Comparison of ENCODE assay signal across 27 cellular contexts in the genomic region with DNA sequence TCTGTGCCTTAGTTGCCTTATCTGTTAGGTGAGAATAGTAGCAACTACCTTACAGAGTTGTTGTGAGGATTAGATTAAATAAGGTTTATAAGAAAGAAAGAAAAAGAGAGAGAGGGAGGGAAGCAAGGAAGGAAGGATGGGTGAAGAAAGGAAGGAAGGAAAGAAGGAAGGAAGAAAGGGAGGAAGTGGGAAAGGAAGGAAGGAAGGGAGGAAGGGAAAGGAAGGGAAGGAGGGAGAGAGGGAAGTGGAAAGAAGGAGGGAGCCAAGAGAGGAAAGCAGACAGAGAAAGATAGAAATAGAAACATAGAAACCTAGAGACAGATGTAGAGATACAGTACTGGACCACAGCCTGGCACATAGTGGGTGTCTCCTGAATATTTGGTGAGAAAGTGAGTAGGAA.
DNase-seq lines count a peak whose midpoint lies in the region; ATAC-seq, FAIRE-seq and TF ChIP-seq lines count a peak whose summit lies in the region.
"Had no signal": no experiment of that assay in that cellular context is flagged by ENCODE, and none has a peak within 500 bp of the region (broad histone marks: within the 10 kb centered on the region; RNA-seq: fewer than 3 reads in every experiment).

No MANE protein-coding gene starts in this region.

- CTCF ChIA-PET in K562 (lab: Yijun Ruan, JAX; ENCODE audit: low intra/inter-chr PET ratio): no interaction called here

- no peaks in the 10 kb centered on the region for H3K9me1 ChIP-seq in K562 (ENCODE audit: control insufficient read depth, insufficient read depth, low read length)

- POLR2A ChIA-PET in K562 (lab: Yijun Ruan, JAX): interaction anchor here (1.3 kb wide), 1 partner anchor 8 kb away, joined by 6 read pairs; no protein-coding TSS in a partner anchor

- no peak for TF ChIP-seq EP300 in K562 (IDR thresholded peaks at IDR 0.05; ENCODE audit: low read length)

- no peak for FAIRE-seq in K562 (lab: Jason Lieb, UNC)
- FAIRE-seq: A204.1, A549 had no signal

- no peaks in the 10 kb centered on the region for H3K79me2 ChIP-seq in K562 (ENCODE audit: control insufficient read depth, insufficient read depth, low read length)

- no peak overlapping the region for H3K27ac ChIP-seq in K562 (ENCODE audit: extremely low read depth, low read depth, low read length)
- H3K27ac ChIP-seq in substantia nigra (ENCODE audit: low read depth, low read length, poor library complexity, severe bottlenecking): no peak overlapping the region
- H3K27ac ChIP-seq: 22Rv1; A549; BLaER1; BLaER1 treated with 17β-estradiol and CSF1 and Interleukin-3, amounts not matched to agents 10 nM and 100 nM; C4-2B had no signal

- no peak overlapping the region for H3K4me2 ChIP-seq in K562 (ENCODE audit: insufficient read depth, low read length)
- H3K4me2 ChIP-seq: A549; BLaER1; BLaER1 treated with 17β-estradiol and CSF1 and Interleukin-3, amounts not matched to agents 10 nM and 100 nM had no signal

- H3K4me3 ChIP-seq in K562: no peak overlapping the region
- H3K4me3 ChIP-seq: A549; BLaER1; BLaER1 treated with 17β-estradiol and CSF1 and Interleukin-3, amounts not matched to agents 10 nM and 100 nM had no signal

- no peak overlapping the region for H3K9ac ChIP-seq in K562 (ENCODE audit: insufficient read depth in 1 of 2, low read depth in 2 of 2, low read length in 2 of 2)
- H3K9ac ChIP-seq: BLaER1; BLaER1 treated with 17β-estradiol and CSF1 and Interleukin-3, amounts not matched to agents 10 nM and 100 nM had no signal

- TF ChIP-seq POLR2A in K562 (conservative IDR thresholded peaks at IDR 0.05): no peak

- H3K27me3 ChIP-seq in K562 (ENCODE audit: control insufficient read depth in 2 of 2, insufficient read depth in 2 of 2, low read length in 2 of 2): no peaks in the 10 kb centered on the region
- H3K27me3 ChIP-seq: BE2C; BLaER1; BLaER1 treated with 17β-estradiol and CSF1 and Interleukin-3, amounts not matched to agents 10 nM and 100 nM had no signal

- no peak for TF ChIP-seq CTCF in K562 (IDR thresholded peaks at IDR 0.05 in 2 of 3, conservative IDR thresholded peaks at IDR 0.05 in 1 of 3; ENCODE audit: insufficient read depth in 2 of 3, low read depth in 1 of 3, low read length in 3 of 3)

- H3K9me3 ChIP-seq in K562 (replicated peaks; ENCODE audit: control insufficient read depth, insufficient read depth, low read depth, low read length): no peaks in the 10 kb centered on the region
- H3K9me3 ChIP-seq: A549; BE2C; BLaER1; BLaER1 treated with 17β-estradiol and CSF1 and Interleukin-3, amounts not matched to agents 10 nM and 100 nM; Caco-2 had no signal

- in situ Hi-C loops in K562 (cut with MboI): no loop called here

- H2AFZ ChIP-seq in K562 (ENCODE audit: low read depth, low read length): no peak overlapping the region

- DNase-seq in K562 (ENCODE audit: extremely low read depth in 1 of 4, low spot score in 3 of 4) (no peak), substantia nigra (lab: John Stamatoyannopoulos, UW) (no peak)
- DNase-seq: 8988T; ACHN; AML-193; BE2C; Caco-2; Calu3; CD4-positive, alpha-beta memory T cell; CD4-positive, alpha-beta T cell; CD4-positive, CD25-positive, alpha-beta regulatory T cell; CD8-positive, alpha-beta memory T cell; CD8-positive, alpha-beta T cell; COR-L47; DMS 273 treated with DMSO at 0.1 percent for 48 hours; DMS153; DMS53; DMS79; DMS79 treated with DMSO at 0.1 percent for 48 hours; DND-41; EL had no signal

- no peaks in the 10 kb centered on the region for H4K20me1 ChIP-seq in K562 (replicated peaks; ENCODE audit: control insufficient read depth, insufficient read depth, low read length)
- H4K20me1 ChIP-seq: BLaER1; BLaER1 treated with 17β-estradiol and CSF1 and Interleukin-3, amounts not matched to agents 10 nM and 100 nM had no signal

- no TSS peak for BruUV-seq in K562 (replicated peaks; lab: Mats Ljungman, UMichigan)

- intact Hi-C loops in K562 (cut with micrococcal nuclease): no loop called here

- ATAC-seq in K562: no peak
- ATAC-seq: A549; CD8-positive, alpha-beta T cell had no signal

- no peaks in the 10 kb centered on the region for H3K36me3 ChIP-seq in K562 (ENCODE audit: control insufficient read depth, insufficient read depth, low read length)
- H3K36me3 ChIP-seq: BLaER1; BLaER1 treated with 17β-estradiol and CSF1 and Interleukin-3, amounts not matched to agents 10 nM and 100 nM had no signal

- H3K4me1 ChIP-seq in K562 (replicated peaks in 1 of 2; ENCODE audit: control insufficient read depth in 2 of 2, insufficient read depth in 2 of 2, low read length in 2 of 2): peaks cover 26 to 35% of the 10 kb centered on the region in 2 experiments; a peak in 4 of 5 replicates
- H3K4me1 ChIP-seq: BE2C; BLaER1; BLaER1 treated with 17β-estradiol and CSF1 and Interleukin-3, amounts not matched to agents 10 nM and 100 nM; Caco-2 had no signal

- TF ChIP-seq RAD21 in K562 (CRISPR knock-in tag; conservative IDR thresholded peaks at IDR 0.05 in 1 of 2, IDR thresholded peaks at IDR 0.05 in 1 of 2): no peak

TF ChIP-seq in K562, 482 proteins besides CTCF, POLR2A, EP300 and RAD21:
- TF ChIP-seq, protein P1, sequence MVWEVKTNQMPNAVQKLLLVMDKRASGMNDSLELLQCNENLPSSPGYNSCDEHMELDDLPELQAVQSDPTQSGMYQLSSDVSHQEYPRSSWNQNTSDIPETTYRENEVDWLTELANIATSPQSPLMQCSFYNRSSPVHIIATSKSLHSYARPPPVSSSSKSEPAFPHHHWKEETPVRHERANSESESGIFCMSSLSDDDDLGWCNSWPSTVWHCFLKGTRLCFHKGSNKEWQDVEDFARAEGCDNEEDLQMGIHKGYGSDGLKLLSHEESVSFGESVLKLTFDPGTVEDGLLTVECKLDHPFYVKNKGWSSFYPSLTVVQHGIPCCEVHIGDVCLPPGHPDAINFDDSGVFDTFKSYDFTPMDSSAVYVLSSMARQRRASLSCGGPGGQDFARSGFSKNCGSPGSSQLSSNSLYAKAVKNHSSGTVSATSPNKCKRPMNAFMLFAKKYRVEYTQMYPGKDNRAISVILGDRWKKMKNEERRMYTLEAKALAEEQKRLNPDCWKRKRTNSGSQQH (CRISPR knock-in tag; IDR thresholded peaks at IDR 0.05): peak; percentile 62; the same call in 1 of the 2 replicates
- TF ChIP-seq, protein P2, sequence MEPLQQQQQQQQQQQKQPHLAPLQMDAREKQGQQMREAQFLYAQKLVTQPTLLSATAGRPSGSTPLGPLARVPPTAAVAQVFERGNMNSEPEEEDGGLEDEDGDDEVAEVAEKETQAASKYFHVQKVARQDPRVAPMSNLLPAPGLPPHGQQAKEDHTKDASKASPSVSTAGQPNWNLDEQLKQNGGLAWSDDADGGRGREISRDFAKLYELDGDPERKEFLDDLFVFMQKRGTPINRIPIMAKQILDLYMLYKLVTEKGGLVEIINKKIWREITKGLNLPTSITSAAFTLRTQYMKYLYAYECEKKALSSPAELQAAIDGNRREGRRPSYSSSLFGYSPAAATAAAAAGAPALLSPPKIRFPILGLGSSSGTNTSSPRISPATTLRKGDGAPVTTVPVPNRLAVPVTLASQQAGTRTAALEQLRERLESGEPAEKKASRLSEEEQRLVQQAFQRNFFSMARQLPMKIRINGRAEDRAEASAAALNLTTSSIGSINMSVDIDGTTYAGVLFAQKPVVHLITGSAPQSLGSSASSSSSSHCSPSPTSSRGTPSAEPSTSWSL (CRISPR knock-in tag; IDR thresholded peaks at IDR 0.05; ENCODE audit: borderline replicate concordance): no peak
- no peak for TF ChIP-seq ZNF668 (CRISPR knock-in tag; IDR thresholded peaks at IDR 0.05)
- TF ChIP-seq, protein P3, sequence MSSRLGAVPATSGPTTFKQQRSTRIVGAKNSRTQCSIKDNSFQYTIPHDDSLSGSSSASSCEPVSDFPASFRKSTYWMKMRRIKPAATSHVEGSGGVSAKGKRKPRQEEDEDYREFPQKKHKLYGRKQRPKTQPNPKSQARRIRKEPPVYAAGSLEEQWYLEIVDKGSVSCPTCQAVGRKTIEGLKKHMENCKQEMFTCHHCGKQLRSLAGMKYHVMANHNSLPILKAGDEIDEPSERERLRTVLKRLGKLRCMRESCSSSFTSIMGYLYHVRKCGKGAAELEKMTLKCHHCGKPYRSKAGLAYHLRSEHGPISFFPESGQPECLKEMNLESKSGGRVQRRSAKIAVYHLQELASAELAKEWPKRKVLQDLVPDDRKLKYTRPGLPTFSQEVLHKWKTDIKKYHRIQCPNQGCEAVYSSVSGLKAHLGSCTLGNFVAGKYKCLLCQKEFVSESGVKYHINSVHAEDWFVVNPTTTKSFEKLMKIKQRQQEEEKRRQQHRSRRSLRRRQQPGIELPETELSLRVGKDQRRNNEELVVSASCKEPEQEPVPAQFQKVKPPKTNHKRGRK (tag; IDR thresholded peaks at IDR 0.05): peak; percentile 66
- no peak for TF ChIP-seq MCM3 (IDR thresholded peaks at IDR 0.05)
- TF ChIP-seq OTX1 (CRISPR knock-in tag; IDR thresholded peaks at IDR 0.05): peak; percentile 53; the same call in 1 of the 2 replicates
- TF ChIP-seq FOS (IDR thresholded peaks at IDR 0.05; ENCODE audit: extremely low read depth, insufficient read length): no peak
- 0 out of 2 replicates have a peak, but pooled peaks have one; percentile 6 for TF ChIP-seq YBX1 (IDR thresholded peaks at IDR 0.05)
- TF ChIP-seq ELF4 (CRISPR knock-in tag; IDR thresholded peaks at IDR 0.05): peak; percentile 77; the same call in 1 of the 2 replicates
- TF ChIP-seq NFXL1 (CRISPR knock-in tag; IDR thresholded peaks at IDR 0.05): no peak
- TF ChIP-seq, protein P4, sequence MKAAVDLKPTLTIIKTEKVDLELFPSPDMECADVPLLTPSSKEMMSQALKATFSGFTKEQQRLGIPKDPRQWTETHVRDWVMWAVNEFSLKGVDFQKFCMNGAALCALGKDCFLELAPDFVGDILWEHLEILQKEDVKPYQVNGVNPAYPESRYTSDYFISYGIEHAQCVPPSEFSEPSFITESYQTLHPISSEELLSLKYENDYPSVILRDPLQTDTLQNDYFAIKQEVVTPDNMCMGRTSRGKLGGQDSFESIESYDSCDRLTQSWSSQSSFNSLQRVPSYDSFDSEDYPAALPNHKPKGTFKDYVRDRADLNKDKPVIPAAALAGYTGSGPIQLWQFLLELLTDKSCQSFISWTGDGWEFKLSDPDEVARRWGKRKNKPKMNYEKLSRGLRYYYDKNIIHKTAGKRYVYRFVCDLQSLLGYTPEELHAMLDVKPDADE (conservative IDR thresholded peaks at IDR 0.05; ENCODE audit: control insufficient read depth, low read depth, low read length): no peak
- peak; percentile 29 for TF ChIP-seq RBM25 (IDR thresholded peaks at IDR 0.05; ENCODE audit: low read depth, low read length, severe bottlenecking)
- 0 out of 2 replicates have a peak, but pooled peaks have one; percentile 53 for TF ChIP-seq LARP7 (IDR thresholded peaks at IDR 0.05)
- peak in 1 of 2 experiments; percentile 17; a peak in 1 of 4 replicates for TF ChIP-seq HDAC1 (IDR thresholded peaks at IDR 0.05)
- peak; percentile 73 for TF ChIP-seq BCOR (IDR thresholded peaks at IDR 0.05)
- TF ChIP-seq ETV6 (IDR thresholded peaks at IDR 0.05; ENCODE audit: borderline replicate concordance in 1 of 2, low read depth in 2 of 2, low read length in 1 of 2): peak in 1 of 2 experiments; percentile 36; a peak in 1 of 4 replicates
- TF ChIP-seq ETV6 (CRISPR knock-in tag; IDR thresholded peaks at IDR 0.05; ENCODE audit: borderline replicate concordance): no peak
